ENCODE assay signal across 1 cellular context in genomic region chr14:105445290-105445689, GRCh38.
TF ChIP-seq lines count a peak whose summit lies in the region.

No MANE protein-coding gene starts in this region.

TF ChIP-seq in K562, 482 proteins besides CTCF, POLR2A, EP300 and RAD21:
- TF ChIP-seq HIVEP1 (CRISPR knock-in tag; IDR thresholded peaks at IDR 0.05) (no peak), ZFP36 (IDR thresholded peaks at IDR 0.05; ENCODE audit: low read depth, low read length, partially characterized antibody) (no peak), E4F1 (CRISPR knock-in tag; IDR thresholded peaks at IDR 0.05; ENCODE audit: borderline replicate concordance) (no peak), POLR2G (IDR thresholded peaks at IDR 0.05; ENCODE audit: low read depth, low read length) (0 out of 2 replicates have a peak, but pooled peaks have one; percentile 41), ADNP (tag; IDR thresholded peaks at IDR 0.05) (no peak), PHB (CRISPR knock-in tag; IDR thresholded peaks at IDR 0.05) (no peak), ZNF12 (CRISPR knock-in tag; IDR thresholded peaks at IDR 0.05) (no peak), NR2C2 (CRISPR knock-in tag; IDR thresholded peaks at IDR 0.05) (no peak), NR2C2 (tag; IDR thresholded peaks at IDR 0.05) (no peak)
